Comparison of ENCODE assay signal across 16 cellular contexts in the genomic region with DNA sequence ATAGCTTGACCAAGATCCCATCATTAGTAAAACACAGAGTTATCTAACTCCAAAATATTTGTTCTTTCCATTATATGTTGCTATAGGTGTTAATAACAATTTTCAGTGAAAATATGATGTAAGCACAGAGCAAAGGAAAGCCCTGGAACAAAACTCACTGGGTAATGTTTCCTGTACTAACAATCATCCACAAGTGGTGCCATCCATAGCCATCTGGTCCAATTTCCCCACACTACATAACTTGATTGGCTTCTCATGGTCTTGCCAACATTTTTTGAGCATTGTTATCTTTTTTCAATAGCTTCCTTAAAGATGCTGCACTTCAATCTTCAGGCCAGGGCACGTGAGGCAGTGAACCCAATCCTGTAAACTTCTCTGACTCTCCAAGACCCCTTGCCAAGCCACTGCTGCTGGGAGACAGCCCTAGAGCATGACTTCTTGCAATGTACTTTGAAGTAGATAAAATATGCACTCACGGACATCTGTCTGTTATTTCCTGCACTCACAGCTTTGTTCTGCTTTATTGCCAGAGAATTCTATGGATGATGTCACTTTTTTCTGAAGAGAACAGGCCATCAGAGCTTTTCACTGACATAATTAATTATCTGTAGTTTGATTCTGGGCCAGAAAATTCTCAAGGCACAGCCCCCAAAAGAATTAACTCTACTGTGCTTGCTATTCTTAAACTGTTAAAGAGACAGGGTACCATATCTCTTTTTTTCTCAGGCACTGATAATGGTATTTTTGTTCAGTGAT.
DNase-seq lines count a peak whose midpoint lies in the region; ATAC-seq, FAIRE-seq and TF ChIP-seq lines count a peak whose summit lies in the region.
"Had no signal": no experiment of that assay in that cellular context is flagged by ENCODE, and none has a peak within 500 bp of the region (broad histone marks: within the 10 kb centered on the region; RNA-seq: fewer than 3 reads in every experiment).

No MANE protein-coding gene starts in this region.

- FAIRE-seq in RCC 7860 (lab: Jason Lieb, UNC) = no peak
- FAIRE-seq: islet of Langerhans had no signal

- DNase-seq in GM23338 (ENCODE audit: low spot score) = no peak
- peak; percentile 11 for DNase-seq in RCC 7860 (ENCODE audit: low spot score)
- DNase-seq in fibroblast of pulmonary artery (ENCODE audit: low read depth) = peak; percentile 34
- DNase-seq in psoas muscle = no peak
- DNase-seq in activated naive CD4-positive, alpha-beta T cell treated with anti-CD3 and anti-CD28 coated beads, Interleukin-2, amount 50 U/mL, for 16 hours = no peak
- no peak for DNase-seq in NCI-H1417 treated with DMSO at 0.1 percent for 48 hours (lab: John Stamatoyannopoulos, UW)
- DNase-seq in NK-92 (lab: John Stamatoyannopoulos, UW; ENCODE audit: unreplicated experiment) = no peak
- DNase-seq: activated CD8-positive, alpha-beta T cell treated with anti-CD3 and anti-CD28 coated beads for 36 hours; CD4-positive, CD25-positive, alpha-beta regulatory T cell; MV-4-11; stimulated activated CD4-positive, alpha-beta T cell treated with anti-CD3 and anti-CD28 coated beads, Interleukin-4, amount 100 ng/mL, for 4 hours had no signal

- peak overlapping the region; percentile 43; the same call in 1 of the 2 replicates for H2AFZ ChIP-seq in GM23338

- H3K27me3 ChIP-seq in GM23338 (ENCODE audit: insufficient read depth) (no peaks in the 10 kb centered on the region), psoas muscle (ENCODE audit: insufficient read depth in 3 of 3, low read length in 2 of 3) (no peaks in the 10 kb centered on the region)
- H3K27me3 ChIP-seq: tibial nerve had no signal

- H3K4me3 ChIP-seq in GM23338 (no peak overlapping the region), fibroblast of pulmonary artery (replicated peaks; ENCODE audit: low read depth, low read length) (no peak overlapping the region), psoas muscle (no peak overlapping the region)
- H3K4me3 ChIP-seq: tibial nerve had no signal

- no peaks in the 10 kb centered on the region for H3K9me3 ChIP-seq in psoas muscle
- H3K9me3 ChIP-seq: tibial nerve had no signal

- H3K4me1 ChIP-seq in GM23338 (ENCODE audit: insufficient read depth) (peaks cover 8% of the 10 kb centered on the region), psoas muscle (peaks cover 50% of the 10 kb centered on the region)

- H4K20me1 ChIP-seq in GM23338 (replicated peaks; ENCODE audit: insufficient read depth) = no peaks in the 10 kb centered on the region

- H3K27ac Mint-ChIP-seq in GM23338 = 0 out of 2 replicates have a peak overlapping the region, but pooled peaks have one; percentile 24
- H3K27ac Mint-ChIP-seq: activated CD8-positive, alpha-beta T cell treated with anti-CD3 and anti-CD28 coated beads for 36 hours; activated T-helper 17 cell treated with anti-CD3 and anti-CD28 coated beads, Interleukin-2, amount 50 U/mL, for 72 hours; CD4-positive, CD25-positive, alpha-beta regulatory T cell had no signal

- peaks cover 21% of the 10 kb centered on the region for H3K4me1 Mint-ChIP-seq in GM23338
- H3K4me1 Mint-ChIP-seq: activated T-helper 17 cell treated with anti-CD3 and anti-CD28 coated beads, Interleukin-2, amount 50 U/mL, for 72 hours had no signal

- no peaks in the 10 kb centered on the region for H3K79me2 ChIP-seq in GM23338 (replicated peaks; ENCODE audit: insufficient read depth)

- H3K36me3 ChIP-seq in GM23338 (ENCODE audit: insufficient read depth) (0 out of 2 replicates have a peak, but pooled peaks cover under 1% of the 10 kb centered on the region), psoas muscle (ENCODE audit: insufficient read depth in 1 of 2, low read depth in 1 of 2) (no peaks in the 10 kb centered on the region)
- H3K36me3 ChIP-seq: tibial nerve had no signal

- WGBS in psoas muscle, 3 donors = 2 to 16% (median 4%) methylated on average over 2 of the region's 2 CpGs

- intact Hi-C loops in psoas muscle (cut with DNase I) = no loop called here

- no peaks in the 10 kb centered on the region for H3K9me2 ChIP-seq in GM23338 (ENCODE audit: insufficient read depth)

- no peaks in the 10 kb centered on the region for H3F3A ChIP-seq in GM23338 (replicated peaks; ENCODE audit: low read depth)

- H3K27me3 Mint-ChIP-seq in GM23338 (ENCODE audit: insufficient read depth, low read depth, poor library complexity) = no peaks in the 10 kb centered on the region
- H3K27me3 Mint-ChIP-seq: activated CD8-positive, alpha-beta T cell treated with anti-CD3 and anti-CD28 coated beads for 36 hours had no signal

- TF ChIP-seq CTCF in GM23338 (conservative IDR thresholded peaks at IDR 0.05; ENCODE audit: low read depth in 2 of 2) (no peak), fibroblast of pulmonary artery (IDR thresholded peaks at IDR 0.05; ENCODE audit: low read length, missing control alignments) (no peak), psoas muscle (IDR thresholded peaks at IDR 0.05) (no peak)

- ATAC-seq in GM23338 = no peak
- ATAC-seq in psoas muscle = peak in 1 of 4 donors; percentile 43
- no peak for ATAC-seq in GM21360 (IDR thresholded peaks at IDR 0.05; ENCODE audit: unreplicated experiment)
- ATAC-seq: activated CD8-positive, alpha-beta T cell treated with anti-CD3 and anti-CD28 coated beads for 36 hours; activated T-helper 17 cell treated with anti-CD3 and anti-CD28 coated beads, Interleukin-2, amount 50 U/mL, for 72 hours; sciatic nerve had no signal

- no peak overlapping the region for H3K4me2 ChIP-seq in GM23338

- no peak overlapping the region for H3K27ac ChIP-seq in GM23338 (ENCODE audit: low read depth)
- peak overlapping the region; percentile 44 for H3K27ac ChIP-seq in psoas muscle
- H3K27ac ChIP-seq: tibial nerve had no signal

- no peaks in the 10 kb centered on the region; the same call in 2 of the 3 replicates for H3K9me3 Mint-ChIP-seq in GM23338
- H3K9me3 Mint-ChIP-seq: activated CD8-positive, alpha-beta T cell treated with anti-CD3 and anti-CD28 coated beads for 36 hours; activated T-helper 17 cell treated with anti-CD3 and anti-CD28 coated beads, Interleukin-2, amount 50 U/mL, for 72 hours had no signal

- no peak overlapping the region for H3K4me3 Mint-ChIP-seq in GM23338
- H3K4me3 Mint-ChIP-seq: activated CD8-positive, alpha-beta T cell treated with anti-CD3 and anti-CD28 coated beads for 36 hours; activated T-helper 17 cell treated with anti-CD3 and anti-CD28 coated beads, Interleukin-2, amount 50 U/mL, for 72 hours; CD4-positive, CD25-positive, alpha-beta regulatory T cell had no signal

- H3K36me3 Mint-ChIP-seq in GM23338 (ENCODE audit: low read depth) = no peaks in the 10 kb centered on the region
- H3K36me3 Mint-ChIP-seq: CD4-positive, CD25-positive, alpha-beta regulatory T cell had no signal

TF ChIP-seq in GM23338, 12 proteins besides CTCF, POLR2A, EP300 and RAD21 (continues in another document):
- TF ChIP-seq ZNF331 (CRISPR knock-in tag; IDR thresholded peaks at IDR 0.05; ENCODE audit: low read depth) = no peak
- TF ChIP-seq, protein P1, sequence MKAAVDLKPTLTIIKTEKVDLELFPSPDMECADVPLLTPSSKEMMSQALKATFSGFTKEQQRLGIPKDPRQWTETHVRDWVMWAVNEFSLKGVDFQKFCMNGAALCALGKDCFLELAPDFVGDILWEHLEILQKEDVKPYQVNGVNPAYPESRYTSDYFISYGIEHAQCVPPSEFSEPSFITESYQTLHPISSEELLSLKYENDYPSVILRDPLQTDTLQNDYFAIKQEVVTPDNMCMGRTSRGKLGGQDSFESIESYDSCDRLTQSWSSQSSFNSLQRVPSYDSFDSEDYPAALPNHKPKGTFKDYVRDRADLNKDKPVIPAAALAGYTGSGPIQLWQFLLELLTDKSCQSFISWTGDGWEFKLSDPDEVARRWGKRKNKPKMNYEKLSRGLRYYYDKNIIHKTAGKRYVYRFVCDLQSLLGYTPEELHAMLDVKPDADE (IDR thresholded peaks at IDR 0.05) = no peak
- TF ChIP-seq POLR2AphosphoS5 (IDR thresholded peaks at IDR 0.05; ENCODE audit: low read depth) = no peak
- TF ChIP-seq, protein P2, sequence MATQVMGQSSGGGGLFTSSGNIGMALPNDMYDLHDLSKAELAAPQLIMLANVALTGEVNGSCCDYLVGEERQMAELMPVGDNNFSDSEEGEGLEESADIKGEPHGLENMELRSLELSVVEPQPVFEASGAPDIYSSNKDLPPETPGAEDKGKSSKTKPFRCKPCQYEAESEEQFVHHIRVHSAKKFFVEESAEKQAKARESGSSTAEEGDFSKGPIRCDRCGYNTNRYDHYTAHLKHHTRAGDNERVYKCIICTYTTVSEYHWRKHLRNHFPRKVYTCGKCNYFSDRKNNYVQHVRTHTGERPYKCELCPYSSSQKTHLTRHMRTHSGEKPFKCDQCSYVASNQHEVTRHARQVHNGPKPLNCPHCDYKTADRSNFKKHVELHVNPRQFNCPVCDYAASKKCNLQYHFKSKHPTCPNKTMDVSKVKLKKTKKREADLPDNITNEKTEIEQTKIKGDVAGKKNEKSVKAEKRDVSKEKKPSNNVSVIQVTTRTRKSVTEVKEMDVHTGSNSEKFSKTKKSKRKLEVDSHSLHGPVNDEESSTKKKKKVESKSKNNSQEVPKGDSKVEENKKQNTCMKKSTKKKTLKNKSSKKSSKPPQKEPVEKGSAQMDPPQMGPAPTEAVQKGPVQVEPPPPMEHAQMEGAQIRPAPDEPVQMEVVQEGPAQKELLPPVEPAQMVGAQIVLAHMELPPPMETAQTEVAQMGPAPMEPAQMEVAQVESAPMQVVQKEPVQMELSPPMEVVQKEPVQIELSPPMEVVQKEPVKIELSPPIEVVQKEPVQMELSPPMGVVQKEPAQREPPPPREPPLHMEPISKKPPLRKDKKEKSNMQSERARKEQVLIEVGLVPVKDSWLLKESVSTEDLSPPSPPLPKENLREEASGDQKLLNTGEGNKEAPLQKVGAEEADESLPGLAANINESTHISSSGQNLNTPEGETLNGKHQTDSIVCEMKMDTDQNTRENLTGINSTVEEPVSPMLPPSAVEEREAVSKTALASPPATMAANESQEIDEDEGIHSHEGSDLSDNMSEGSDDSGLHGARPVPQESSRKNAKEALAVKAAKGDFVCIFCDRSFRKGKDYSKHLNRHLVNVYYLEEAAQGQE (IDR thresholded peaks at IDR 0.05; ENCODE audit: unreplicated experiment) = no peak
- TF ChIP-seq ZNF114 (CRISPR knock-in tag; IDR thresholded peaks at IDR 0.05) = no peak
- no peak for TF ChIP-seq NANOG (IDR thresholded peaks at IDR 0.05; ENCODE audit: borderline replicate concordance)
- no peak for TF ChIP-seq EZH2phosphoT487 (IDR thresholded peaks at IDR 0.05; ENCODE audit: unreplicated experiment)
- TF ChIP-seq EZH2 (IDR thresholded peaks at IDR 0.05; ENCODE audit: low read depth, unreplicated experiment) = no peak

Comparison
In these comparisons a context has a peak if more than half of its experiments do, and no peak if none do; other contexts are left out.
1. DNase-seq: peak in RCC 7860 (single experiment) and fibroblast of pulmonary artery (single experiment); none in GM23338 (single experiment), psoas muscle (0 of 2), activated naive CD4-positive, alpha-beta T cell treated with anti-CD3 and anti-CD28 coated beads, Interleukin-2, amount 50 U/mL, for 16 hours (single experiment), NCI-H1417 treated with DMSO at 0.1 percent for 48 hours (single experiment) and NK-92 (single experiment).